In genomic region chr2:239276813-239277193, GRCh38 we compare ENCODE assay signal across 1 cellular context.
TF ChIP-seq lines count a peak whose summit lies in the region.

No MANE protein-coding gene starts in this region.

TF ChIP-seq in GM23338, 12 proteins besides CTCF, POLR2A, EP300 and RAD21 (continued from another document):
- TF ChIP-seq ZNF462 (CRISPR knock-in tag; IDR thresholded peaks at IDR 0.05) (no peak), JUNB (IDR thresholded peaks at IDR 0.05; ENCODE audit: unreplicated experiment) (no peak), CREB1 (CRISPR knock-in tag; IDR thresholded peaks at IDR 0.05; ENCODE audit: low read depth) (no peak)
